19 cellular contexts compared by ENCODE assay signal in genomic region chr20:35828434-35828833, GRCh38. TPM values are rescaled to one million over a fixed set of nuclear protein-coding genes. Genes with fewer than 3 reads are reported as not detected.
DNase-seq lines count a peak whose midpoint lies in the region; TF ChIP-seq lines count a peak whose summit lies in the region.
"Had no signal": no experiment of that assay in that cellular context is flagged by ENCODE, and none has a peak within 500 bp of the region (broad histone marks: within the 10 kb centered on the region; RNA-seq: fewer than 3 reads in every experiment).

No MANE protein-coding gene starts in this region.

- H3K79me2 ChIP-seq in PC-9 (ENCODE audit: low read depth): no peaks in the 10 kb centered on the region

- intact Hi-C loops in thyroid gland (cut with DNase I): no loop called here
- intact Hi-C loops in PC-9 (cut with micrococcal nuclease; ENCODE audit: unreplicated experiment): no loop called here

- H3K4me2 ChIP-seq in PC-9: no peak overlapping the region

- POLR2A ChIA-PET in PC-9 (lab: Charles Lee; ENCODE audit: unreplicated experiment): interaction anchor here (0.7 to 0.8 kb wide), 2 partner anchors 12 to 17 kb away, joined by 3 to 22 read pairs; no protein-coding TSS in a partner anchor

- no peaks in the 10 kb centered on the region for H3F3A ChIP-seq in PC-9 (ENCODE audit: insufficient read depth, low read depth)

- 72 to 87% methylated on average over 3 of the region's 3 CpGs for WGBS in thyroid gland, 2 donors

- H3K4me1 Mint-ChIP-seq in endothelial cell (ENCODE audit: unreplicated experiment): peaks cover 10% of the 10 kb centered on the region
- H3K4me1 Mint-ChIP-seq: endodermal cell had no signal

- CTCF ChIA-PET in PC-9 (lab: Charles Lee): no interaction called here

- no peaks in the 10 kb centered on the region for H3K9me3 ChIP-seq in right atrium auricular region
- no peaks in the 10 kb centered on the region for H3K9me3 ChIP-seq in thyroid gland
- H3K9me3 ChIP-seq in PC-9 (ENCODE audit: insufficient read depth, low read depth): no peaks in the 10 kb centered on the region

- no peak for TF ChIP-seq CTCF in right atrium auricular region (IDR thresholded peaks at IDR 0.05)
- TF ChIP-seq CTCF in thyroid gland (IDR thresholded peaks at IDR 0.05): no peak
- no peak for TF ChIP-seq CTCF in PC-9 (conservative IDR thresholded peaks at IDR 0.05)
- no peak for TF ChIP-seq CTCF in endothelial cell (IDR thresholded peaks at IDR 0.05; ENCODE audit: unreplicated experiment)

- TF ChIP-seq POLR2A in thyroid gland (IDR thresholded peaks at IDR 0.05): no peak

- H3K27me3 Mint-ChIP-seq in endothelial cell (ENCODE audit: unreplicated experiment): peaks cover 7% of the 10 kb centered on the region
- H3K27me3 Mint-ChIP-seq: activated B cell treated with CpG ODN at 0.5 μM for 24 hours, IgD-negative memory B cell had no signal

- no peaks in the 10 kb centered on the region for H3K27me3 ChIP-seq in right atrium auricular region
- no peaks in the 10 kb centered on the region for H3K27me3 ChIP-seq in thyroid gland
- H3K27me3 ChIP-seq in PC-9 (ENCODE audit: insufficient read depth, low read depth): no peaks in the 10 kb centered on the region
- H3K27me3 ChIP-seq: spleen had no signal

- no peaks in the 10 kb centered on the region for H4K20me1 ChIP-seq in PC-9 (ENCODE audit: insufficient read depth)

- DNase-seq in DMS 273 (lab: John Stamatoyannopoulos, UW; ENCODE audit: unreplicated experiment) (peak; percentile 68), DMS 273 treated with DMSO at 0.1 percent for 48 hours (lab: John Stamatoyannopoulos, UW) (no peak), brain pericyte (ENCODE audit: low read depth, low spot score) (peak; percentile 74), right atrium auricular region (ENCODE audit: low spot score) (no peak), thyroid gland (peak; percentile 66 to 70), PC-9 (no peak), DMS53 (lab: John Stamatoyannopoulos, UW) (no peak), endothelial cell (ENCODE audit: low spot score) (no peak)
- DNase-seq: activated B cell treated with CpG ODN at 0.5 μM for 24 hours; endodermal cell; H7; islet precursor cell; NCI-H1048; spleen; stimulated activated naive CD8-positive, alpha-beta T cell treated with anti-CD3 and anti-CD28 coated beads, Interleukin-15, Interleukin-2, amounts not matched to agents 100 U/mL and 50 U/mL, for 24 hours; SW 1271 had no signal

- peaks cover 42% of the 10 kb centered on the region for H3K36me3 Mint-ChIP-seq in endothelial cell (ENCODE audit: low read depth, unreplicated experiment)

- no peaks in the 10 kb centered on the region for H3K9me2 ChIP-seq in PC-9 (ENCODE audit: insufficient read depth)

- H3K4me3 ChIP-seq in right atrium auricular region (no peak overlapping the region), thyroid gland (replicated peaks in 1 of 3) (no peak overlapping the region), PC-9 (no peak overlapping the region)
- H3K4me3 ChIP-seq: spleen had no signal

- H3K9me3 Mint-ChIP-seq in endothelial cell (ENCODE audit: unreplicated experiment): no peaks in the 10 kb centered on the region
- H3K9me3 Mint-ChIP-seq: activated B cell treated with CpG ODN at 0.5 μM for 24 hours, IgD-negative memory B cell had no signal

- no peak overlapping the region for H3K27ac Mint-ChIP-seq in endothelial cell (ENCODE audit: unreplicated experiment)
- H3K27ac Mint-ChIP-seq: activated B cell treated with CpG ODN at 0.5 μM for 24 hours, endodermal cell had no signal

- H2AFZ ChIP-seq in PC-9: no peak overlapping the region

- H3K27ac ChIP-seq in right atrium auricular region (peak overlapping the region; percentile 46 to 70), thyroid gland (no peak overlapping the region), PC-9 (no peak overlapping the region)
- H3K27ac ChIP-seq: 22Rv1, C4-2B, spleen had no signal

- peaks cover 5% of the 10 kb centered on the region for H3K36me3 ChIP-seq in right atrium auricular region
- no peaks in the 10 kb centered on the region for H3K36me3 ChIP-seq in thyroid gland
- 0 out of 2 replicates have a peak, but pooled peaks cover 3% of the 10 kb centered on the region for H3K36me3 ChIP-seq in PC-9 (ENCODE audit: low read depth)

- no peak overlapping the region for H3K4me3 Mint-ChIP-seq in endothelial cell (ENCODE audit: unreplicated experiment)
- H3K4me3 Mint-ChIP-seq: activated B cell treated with CpG ODN at 0.5 μM for 24 hours, endodermal cell, IgD-negative memory B cell had no signal

- no TSS peak for BruUV-seq in PC-9 (replicated peaks; lab: Mats Ljungman, UMichigan)

- peaks cover 0 to 30% of the 10 kb centered on the region in 2 donors for H3K4me1 ChIP-seq in right atrium auricular region
- peaks cover 0 to 7% of the 10 kb centered on the region in 2 donors for H3K4me1 ChIP-seq in thyroid gland
- H3K4me1 ChIP-seq in PC-9 (replicated peaks; ENCODE audit: insufficient read depth): no peaks in the 10 kb centered on the region

RNA-seq across cellular contexts. Expression of gene PHF20, which starts 56.6 kb away (rescaled TPM):
- 10 to 100 TPM; 29.7 to 34.7 TPM for total RNA-seq in right atrium auricular region
- total RNA-seq in thyroid gland: 10 to 100 TPM; 28.0 to 51.7 (median 35.2) TPM
- total RNA-seq in PC-9 (2021): 59.8 and 60.2 TPM in 2 replicates
- total RNA-seq in endothelial cell (ENCODE audit: unreplicated experiment): 101 TPM

Comparison
In these comparisons a context has a peak if more than half of its experiments do, and no peak if none do; other contexts are left out.
1. DNase-seq: peak in DMS 273 (single experiment), brain pericyte (single experiment) and thyroid gland (2 of 2); none in DMS 273 treated with DMSO at 0.1 percent for 48 hours (single experiment), right atrium auricular region (single experiment), PC-9 (0 of 2), DMS53 (single experiment) and endothelial cell (single experiment).
2. H3K27ac ChIP-seq: peak in right atrium auricular region (2 of 2); none in thyroid gland (0 of 3) and PC-9 (single experiment).